ENCODE assay signal across 24 cellular contexts in genomic region chrX:106897259-106897658, GRCh38. TPM values are rescaled to one million over a fixed set of nuclear protein-coding genes. Genes with fewer than 3 reads are reported as not detected.
DNase-seq lines count a peak whose midpoint lies in the region; ATAC-seq, FAIRE-seq and TF ChIP-seq lines count a peak whose summit lies in the region.
"Had no signal": no experiment of that assay in that cellular context is flagged by ENCODE, and none has a peak within 500 bp of the region (broad histone marks: within the 10 kb centered on the region; RNA-seq: fewer than 3 reads in every experiment).

No MANE protein-coding gene starts in this region.

- peak overlapping the region; percentile 25 for H3K27ac Mint-ChIP-seq in glutamatergic neuron (ENCODE audit: unreplicated experiment)
- H3K27ac Mint-ChIP-seq: activated naive CD4-positive, alpha-beta T cell treated with anti-CD3 and anti-CD28 coated beads for 36 hours; naive B cell had no signal

- H3K27me3 Mint-ChIP-seq in glutamatergic neuron (ENCODE audit: unreplicated experiment), result no peaks in the 10 kb centered on the region

- H3K36me3 Mint-ChIP-seq in glutamatergic neuron (ENCODE audit: unreplicated experiment), result no peaks in the 10 kb centered on the region
- H3K36me3 Mint-ChIP-seq: brain, naive B cell had no signal

- no peaks in the 10 kb centered on the region for H3K9me1 ChIP-seq in K562 (ENCODE audit: control insufficient read depth, insufficient read depth, low read length)

- WGBS in K562 (ENCODE audit: insufficient coverage, low coverage, missing lambda C conversion rate), result 5% methylated on average over 5 of the region's 6 CpGs

- no peaks in the 10 kb centered on the region for H3K36me3 ChIP-seq in K562 (ENCODE audit: control insufficient read depth, insufficient read depth, low read length)
- H3K36me3 ChIP-seq: thoracic aorta had no signal

- H3K4me3 Mint-ChIP-seq in glutamatergic neuron (ENCODE audit: unreplicated experiment), result no peak overlapping the region
- H3K4me3 Mint-ChIP-seq: activated naive CD4-positive, alpha-beta T cell treated with anti-CD3 and anti-CD28 coated beads for 36 hours; brain had no signal

- H3K27me3 ChIP-seq in K562 (ENCODE audit: control insufficient read depth in 2 of 2, insufficient read depth in 2 of 2, low read length in 2 of 2), result no peaks in the 10 kb centered on the region

- BruUV-seq in K562 (replicated peaks; lab: Mats Ljungman, UMichigan), result no TSS peak

- H3K79me2 ChIP-seq in K562 (ENCODE audit: control insufficient read depth, insufficient read depth, low read length), result no peaks in the 10 kb centered on the region

- H3K4me3 ChIP-seq in K562, result no peak overlapping the region
- H3K4me3 ChIP-seq: dorsolateral prefrontal cortex, PC-9, skin epidermis, thoracic aorta had no signal

- no peaks in the 10 kb centered on the region for H3K9me3 ChIP-seq in K562 (replicated peaks; ENCODE audit: control insufficient read depth, insufficient read depth, low read depth, low read length)
- H3K9me3 ChIP-seq: thoracic aorta had no signal

- peak; percentile 25 for DNase-seq in D341Med (ENCODE audit: low spot score)
- peak; percentile 65 for DNase-seq in M059J (ENCODE audit: low read depth)
- no peak for DNase-seq in K562 (ENCODE audit: extremely low read depth in 1 of 4, low spot score in 3 of 4)
- no peak for DNase-seq in glutamatergic neuron
- DNase-seq in activated CD4-positive, CD25-positive, alpha-beta regulatory T cell treated with anti-CD3 and anti-CD28 coated beads, Interleukin-2, amount 50 U/mL, for 72 hours, result no peak
- DNase-seq in iPS-NIHi11 (ENCODE audit: low spot score), result no peak
- DNase-seq: activated CD4-positive, alpha-beta T cell treated with anti-CD3 and anti-CD28 coated beads, Interleukin-2, amount 50 U/mL, for 4 hours; activated naive CD4-positive, alpha-beta T cell treated with anti-CD3 and anti-CD28 coated beads for 36 hours; DMS 273 treated with DMSO at 0.1 percent for 48 hours; dorsolateral prefrontal cortex; H7; naive B cell; NCI-H1930; NCI-H526 treated with DMSO at 0.1 percent for 48 hours; PC-9; stimulated activated CD4-positive, alpha-beta T cell treated with anti-CD3 and anti-CD28 coated beads, Interleukin-4, amount 100 ng/mL, for 24 hours had no signal

- ATAC-seq in K562 (no peak), GM21717 (IDR thresholded peaks at IDR 0.05; ENCODE audit: unreplicated experiment) (no peak), GM18858 (IDR thresholded peaks at IDR 0.05; ENCODE audit: unreplicated experiment) (no peak)

- no peaks in the 10 kb centered on the region for H3K4me1 Mint-ChIP-seq in glutamatergic neuron (ENCODE audit: low read depth, unreplicated experiment)
- H3K4me1 Mint-ChIP-seq: naive B cell had no signal

- TF ChIP-seq POLR2A in K562 (conservative IDR thresholded peaks at IDR 0.05), result no peak

- H3K9me3 Mint-ChIP-seq in glutamatergic neuron (ENCODE audit: unreplicated experiment), result no peaks in the 10 kb centered on the region
- H3K9me3 Mint-ChIP-seq: activated naive CD4-positive, alpha-beta T cell treated with anti-CD3 and anti-CD28 coated beads for 36 hours had no signal

- no peak for TF ChIP-seq EP300 in K562 (IDR thresholded peaks at IDR 0.05; ENCODE audit: low read length)

- no peaks in the 10 kb centered on the region for H3K4me1 ChIP-seq in K562 (replicated peaks in 1 of 2; ENCODE audit: control insufficient read depth in 2 of 2, insufficient read depth in 2 of 2, low read length in 2 of 2)

- CTCF ChIA-PET in K562 (lab: Yijun Ruan, JAX; ENCODE audit: low intra/inter-chr PET ratio), result no interaction called here

- no peak for TF ChIP-seq RAD21 in K562 (CRISPR knock-in tag; conservative IDR thresholded peaks at IDR 0.05 in 1 of 2, IDR thresholded peaks at IDR 0.05 in 1 of 2)

- intact Hi-C loops in K562 (cut with micrococcal nuclease), result loop anchor here (10.0 kb wide), 3 partner anchors 128 to 878 kb away; partner anchors contain the start of genes NCBP2L and TSC22D3

- FAIRE-seq in K562 (lab: Jason Lieb, UNC), result no peak
- FAIRE-seq: TTC549 had no signal

- in situ Hi-C loops in K562 (cut with MboI), result loop anchor here (25.0 kb wide), 1 partner anchor 990 kb away; no protein-coding TSS in a partner anchor

- H2AFZ ChIP-seq in K562 (ENCODE audit: low read depth, low read length), result no peak overlapping the region
- H2AFZ ChIP-seq: PC-9 had no signal

- POLR2A ChIA-PET in K562 (lab: Yijun Ruan, JAX), result no interaction called here

- TF ChIP-seq CTCF in K562 (IDR thresholded peaks at IDR 0.05 in 2 of 3, conservative IDR thresholded peaks at IDR 0.05 in 1 of 3; ENCODE audit: insufficient read depth in 2 of 3, low read depth in 1 of 3, low read length in 3 of 3) (no peak), glutamatergic neuron (IDR thresholded peaks at IDR 0.05; ENCODE audit: partially characterized antibody, unreplicated experiment) (no peak)

- no peaks in the 10 kb centered on the region; the same call in 1 of the 2 replicates for H4K20me1 ChIP-seq in K562 (replicated peaks; ENCODE audit: control insufficient read depth, insufficient read depth, low read length)

- H3K4me2 ChIP-seq in K562 (ENCODE audit: insufficient read depth, low read length), result no peak overlapping the region
- H3K4me2 ChIP-seq: PC-9 had no signal

- no peak overlapping the region for H3K27ac ChIP-seq in K562 (ENCODE audit: extremely low read depth, low read depth, low read length)
- H3K27ac ChIP-seq: dorsolateral prefrontal cortex, PC-9, skin epidermis, thoracic aorta had no signal

- H3K9ac ChIP-seq in K562 (ENCODE audit: insufficient read depth in 1 of 2, low read depth in 2 of 2, low read length in 2 of 2), result no peak overlapping the region

TF ChIP-seq in K562, 482 proteins besides CTCF, POLR2A, EP300 and RAD21 (continues in another document):
- TF ChIP-seq ZBED1 (IDR thresholded peaks at IDR 0.05) (no peak), ZNF507 (tag; conservative IDR thresholded peaks at IDR 0.05) (no peak)
- TF ChIP-seq, protein P1, sequence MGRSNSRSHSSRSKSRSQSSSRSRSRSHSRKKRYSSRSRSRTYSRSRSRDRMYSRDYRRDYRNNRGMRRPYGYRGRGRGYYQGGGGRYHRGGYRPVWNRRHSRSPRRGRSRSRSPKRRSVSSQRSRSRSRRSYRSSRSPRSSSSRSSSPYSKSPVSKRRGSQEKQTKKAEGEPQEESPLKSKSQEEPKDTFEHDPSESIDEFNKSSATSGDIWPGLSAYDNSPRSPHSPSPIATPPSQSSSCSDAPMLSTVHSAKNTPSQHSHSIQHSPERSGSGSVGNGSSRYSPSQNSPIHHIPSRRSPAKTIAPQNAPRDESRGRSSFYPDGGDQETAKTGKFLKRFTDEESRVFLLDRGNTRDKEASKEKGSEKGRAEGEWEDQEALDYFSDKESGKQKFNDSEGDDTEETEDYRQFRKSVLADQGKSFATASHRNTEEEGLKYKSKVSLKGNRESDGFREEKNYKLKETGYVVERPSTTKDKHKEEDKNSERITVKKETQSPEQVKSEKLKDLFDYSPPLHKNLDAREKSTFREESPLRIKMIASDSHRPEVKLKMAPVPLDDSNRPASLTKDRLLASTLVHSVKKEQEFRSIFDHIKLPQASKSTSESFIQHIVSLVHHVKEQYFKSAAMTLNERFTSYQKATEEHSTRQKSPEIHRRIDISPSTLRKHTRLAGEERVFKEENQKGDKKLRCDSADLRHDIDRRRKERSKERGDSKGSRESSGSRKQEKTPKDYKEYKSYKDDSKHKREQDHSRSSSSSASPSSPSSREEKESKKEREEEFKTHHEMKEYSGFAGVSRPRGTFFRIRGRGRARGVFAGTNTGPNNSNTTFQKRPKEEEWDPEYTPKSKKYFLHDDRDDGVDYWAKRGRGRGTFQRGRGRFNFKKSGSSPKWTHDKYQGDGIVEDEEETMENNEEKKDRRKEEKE (IDR thresholded peaks at IDR 0.05; ENCODE audit: borderline replicate concordance in 1 of 2, control insufficient read depth in 1 of 2, low read depth in 2 of 2, low read length in 1 of 2), result no peak

RNA-seq across cellular contexts. Expression of gene RIPPLY1, which starts 5.9 kb away (rescaled TPM):
- not detected in 2 replicates for total RNA-seq in M059J (2014; rRNA removed; shearing (Covaris generic))
- total RNA-seq in K562 (2011; cell fraction: chromatin; rRNA removed; ENCODE audit: low replicate concordance), result not detected in 2 replicates
- total RNA-seq in K562 (2011; cell fraction: nucleolus; rRNA removed), result not detected in 2 replicates
- total RNA-seq in K562 (2011; cell fraction: nucleoplasm; rRNA removed), result not detected in 2 replicates
- total RNA-seq in K562 (2014; rRNA removed) (not detected in 2 replicates), K562 (2014; rRNA removed; fragmentation: Illumina TruSeq; extraction: Trizol) (not detected in 2 replicates), K562 (2015; rRNA removed; fragmentation: Illumina TruSeq; extraction: Trizol) (not detected in 2 replicates), K562 (2021) (not detected in 2 replicates), glutamatergic neuron (ENCODE audit: unreplicated experiment) (not detected)
- polyA plus RNA-seq in K562 (2011; rRNA removed) (not detected in 2 replicates), K562 (2014; fragmentation: Illumina TruSeq; extraction: Trizol) (not detected in 2 replicates), K562 (2014; fragmentation: Nextera tagmentation; extraction: Ambion mirVana) (not detected), K562 (2014; rRNA removed) (not detected in 2 replicates)
- polyA plus RNA-seq in K562 (2011; cell fraction: cytosol; rRNA removed), result not detected in 2 replicates
- not detected in 2 replicates for polyA plus RNA-seq in K562 (2011; cell fraction: nucleus; rRNA removed)
- not detected in 2 replicates for polyA plus RNA-seq in K562 (2012)
- not detected in 2 replicates for polyA minus RNA-seq in K562 (2011; rRNA and poly(A)+ RNA removed)
- polyA minus RNA-seq in K562 (2011; cell fraction: cytosol; rRNA and poly(A)+ RNA removed), result not detected in 2 replicates
- polyA minus RNA-seq in K562 (2011; cell fraction: nucleus; rRNA and poly(A)+ RNA removed), result not detected in 2 replicates
- total RNA-seq: activated naive CD4-positive, alpha-beta T cell treated with anti-CD3 and anti-CD28 coated beads for 36 hours; lower leg skin; PC-9; thoracic aorta had no signal

RNA-seq across cellular contexts. Expression of gene CLDN2, which starts 22.9 kb away (rescaled TPM):
- total RNA-seq in M059J (2014; rRNA removed; shearing (Covaris generic)), result not detected in 2 replicates
- not detected in 2 replicates for total RNA-seq in K562 (2011; cell fraction: chromatin; rRNA removed; ENCODE audit: low replicate concordance)
- not detected in 2 replicates for total RNA-seq in K562 (2011; cell fraction: nucleolus; rRNA removed)
- not detected in 2 replicates for total RNA-seq in K562 (2011; cell fraction: nucleoplasm; rRNA removed)
- total RNA-seq in K562 (2014; rRNA removed) (not detected in 2 replicates), K562 (2014; rRNA removed; fragmentation: Illumina TruSeq; extraction: Trizol) (not detected in 2 replicates), K562 (2015; rRNA removed; fragmentation: Illumina TruSeq; extraction: Trizol) (not detected in 2 replicates), K562 (2021) (not detected in 2 replicates), glutamatergic neuron (ENCODE audit: unreplicated experiment) (not detected)
- polyA plus RNA-seq in K562 (2011; rRNA removed) (not detected in 2 replicates), K562 (2014; fragmentation: Illumina TruSeq; extraction: Trizol) (not detected in 2 replicates), K562 (2014; fragmentation: Nextera tagmentation; extraction: Ambion mirVana) (not detected), K562 (2014; rRNA removed) (not detected in 2 replicates)
- polyA plus RNA-seq in K562 (2011; cell fraction: cytosol; rRNA removed), result not detected in 2 replicates
- not detected in 2 replicates for polyA plus RNA-seq in K562 (2011; cell fraction: nucleus; rRNA removed)
- polyA plus RNA-seq in K562 (2012), result not detected in 2 replicates
- not detected in 2 replicates for polyA minus RNA-seq in K562 (2011; rRNA and poly(A)+ RNA removed)
- polyA minus RNA-seq in K562 (2011; cell fraction: cytosol; rRNA and poly(A)+ RNA removed), result not detected in 2 replicates
- polyA minus RNA-seq in K562 (2011; cell fraction: nucleus; rRNA and poly(A)+ RNA removed), result not detected in 2 replicates
- total RNA-seq: activated naive CD4-positive, alpha-beta T cell treated with anti-CD3 and anti-CD28 coated beads for 36 hours; H7; lower leg skin; PC-9; thoracic aorta had no signal
- polyA plus RNA-seq: BJ had no signal

Comparison
In these comparisons a context has a peak if more than half of its experiments do, and no peak if none do; other contexts are left out.
1. DNase-seq: peak in D341Med (single experiment) and M059J (single experiment); none in K562 (0 of 4), glutamatergic neuron (single experiment), activated CD4-positive, CD25-positive, alpha-beta regulatory T cell treated with anti-CD3 and anti-CD28 coated beads, Interleukin-2, amount 50 U/mL, for 72 hours (single experiment) and iPS-NIHi11 (single experiment).